8 cellular contexts compared by ENCODE assay signal in the genomic region with DNA sequence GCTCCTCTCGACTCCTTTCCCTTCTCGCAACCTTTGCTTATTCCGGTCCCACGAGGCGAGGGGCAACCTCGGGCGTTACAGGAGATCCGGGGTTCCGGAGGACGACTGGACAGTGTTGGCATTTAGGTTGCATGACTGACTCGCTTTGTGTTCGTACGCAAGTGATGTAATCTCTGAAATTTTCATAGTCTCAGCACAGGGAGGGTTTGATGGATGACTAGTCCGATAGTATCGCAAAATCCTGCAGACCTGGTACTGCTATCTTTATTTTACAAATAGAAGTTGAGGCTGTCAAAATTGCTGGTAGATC. TPM values are rescaled to one million over a fixed set of nuclear protein-coding genes. Genes with fewer than 3 reads are reported as not detected.
DNase-seq lines count a peak whose midpoint lies in the region; ATAC-seq and TF ChIP-seq lines count a peak whose summit lies in the region.

No MANE protein-coding gene starts in this region.

- peak overlapping the region; percentile 73 to 98 (median 96) for H3K27ac Mint-ChIP-seq in CD4-positive, alpha-beta memory T cell

- peaks cover 26 to 52% of the 10 kb centered on the region in 2 donors for H3K36me3 Mint-ChIP-seq in CD4-positive, alpha-beta memory T cell

- H3K27ac ChIP-seq in CD4-positive, alpha-beta memory T cell (ENCODE audit: low read depth, low read length): peak overlapping the region; percentile 79

- peak overlapping the region; percentile 85 for H3K9ac ChIP-seq in endocrine pancreas (ENCODE audit: control insufficient read depth, insufficient read depth, low read length)

- no peaks in the 10 kb centered on the region for H3K9me3 Mint-ChIP-seq in CD4-positive, alpha-beta memory T cell

- H3K4me3 Mint-ChIP-seq in CD4-positive, alpha-beta memory T cell: peak overlapping the region; percentile 72 to 97 (median 93)

- intact Hi-C loops in CD4-positive, alpha-beta memory T cell (cut with micrococcal nuclease): loop anchor here (1.0 to 10.0 kb wide), 10 partner anchors 12 to 1363 kb away; a partner anchor contains a TSS

- H3K27me3 ChIP-seq in CD4-positive, alpha-beta memory T cell (ENCODE audit: insufficient read depth, low read length): no peaks in the 10 kb centered on the region
- H3K27me3 ChIP-seq in endocrine pancreas (ENCODE audit: control insufficient read depth, insufficient read depth, low read length): no peaks in the 10 kb centered on the region
- no peaks in the 10 kb centered on the region for H3K27me3 ChIP-seq in neuron (ENCODE audit: insufficient read depth, low read length)

- no peak for TF ChIP-seq POLR2A in NB4 (IDR thresholded peaks at IDR 0.05; ENCODE audit: extremely low read depth, insufficient read length)

- ATAC-seq in GM18909 (IDR thresholded peaks at IDR 0.05; ENCODE audit: poor library complexity, unreplicated experiment) (no peak), HG02938 (IDR thresholded peaks at IDR 0.05; ENCODE audit: unreplicated experiment) (no peak)

- peaks cover 32% of the 10 kb centered on the region for H3K36me3 ChIP-seq in CD4-positive, alpha-beta memory T cell (ENCODE audit: insufficient read depth, low read length)
- H3K36me3 ChIP-seq in endocrine pancreas (ENCODE audit: control insufficient read depth, insufficient read depth, low read length): peaks cover 4% of the 10 kb centered on the region
- H3K36me3 ChIP-seq in neuron (ENCODE audit: insufficient read depth, low read length): peaks cover 34% of the 10 kb centered on the region

- peaks cover 21 to 63% (median 35%) of the 10 kb centered on the region in 4 donors for H3K4me1 Mint-ChIP-seq in CD4-positive, alpha-beta memory T cell

- POLR2A ChIA-PET in CD4-positive, alpha-beta memory T cell (lab: Charles Lee; ENCODE audit: partially characterized antibody): interaction anchor here (0.6 to 3.2 kb wide), 25 partner anchors 9 to 640 kb away, joined by 3 to 20 read pairs (median 4); a partner anchor contains a TSS

- peaks cover 45% of the 10 kb centered on the region for H3K4me1 ChIP-seq in CD4-positive, alpha-beta memory T cell (ENCODE audit: insufficient read depth, low read length)
- H3K4me1 ChIP-seq in endocrine pancreas (ENCODE audit: control insufficient read depth, insufficient read depth, low read length): peaks cover 6% of the 10 kb centered on the region
- H3K4me1 ChIP-seq in neuron (ENCODE audit: insufficient read depth, low read length): peaks cover 17% of the 10 kb centered on the region

- H3K27me3 Mint-ChIP-seq in CD4-positive, alpha-beta memory T cell: no peaks in the 10 kb centered on the region

- no peaks in the 10 kb centered on the region for H3K9me3 ChIP-seq in CD4-positive, alpha-beta memory T cell (ENCODE audit: control insufficient read depth in 1 of 2, low read length in 2 of 2)
- H3K9me3 ChIP-seq in endocrine pancreas (ENCODE audit: control insufficient read depth, low read length) (no peaks in the 10 kb centered on the region), neuron (ENCODE audit: low read length) (no peaks in the 10 kb centered on the region)

- TF ChIP-seq CTCF in NB4 (IDR thresholded peaks at IDR 0.05; ENCODE audit: low read depth, low read length): no peak

- CTCF ChIA-PET in CD4-positive, alpha-beta memory T cell (lab: Charles Lee; ENCODE audit: partially characterized antibody): interaction anchor here (0.9 to 1.5 kb wide), 2 partner anchors 67 to 334 kb away, joined by 3 read pairs; no protein-coding TSS in a partner anchor

- H3K4me3 ChIP-seq in CD4-positive, alpha-beta memory T cell (ENCODE audit: low read length in 2 of 2): peak overlapping the region; percentile 92 to 93
- peak overlapping the region; percentile 97 for H3K4me3 ChIP-seq in NB4 (ENCODE audit: low read depth, low read length)
- peak overlapping the region; percentile 77 for H3K4me3 ChIP-seq in endocrine pancreas (ENCODE audit: control insufficient read depth, insufficient read depth, low read length)
- peak overlapping the region; percentile 62 for H3K4me3 ChIP-seq in neuron (ENCODE audit: low read length)

- no peak overlapping the region for H2AFZ ChIP-seq in neuron (ENCODE audit: low read depth, low read length)

- DNase-seq in CD4-positive, alpha-beta memory T cell: no peak
- DNase-seq in NB4 (ENCODE audit: low read depth) (no peak), DMS153 treated with DMSO at 0.1 percent for 48 hours (lab: John Stamatoyannopoulos, UW; ENCODE audit: unreplicated experiment) (no peak), DMS153 (lab: John Stamatoyannopoulos, UW) (no peak)

RNA-seq across cellular contexts. Expression of a gene that starts 0.3 kb away (rescaled TPM):
- 10 to 100 TPM; 40.9 to 43.6 TPM for total RNA-seq in CD4-positive, alpha-beta memory T cell
- polyA plus RNA-seq in CD4-positive, alpha-beta memory T cell: 10 to 100 TPM; 20.7 to 32.1 TPM

RNA-seq across cellular contexts. Expression of a gene that starts 0.7 kb away (rescaled TPM):
- total RNA-seq in CD4-positive, alpha-beta memory T cell: 100 to 1,000 TPM; 165 to 170 TPM
- 100 to 1,000 TPM; 273 to 276 TPM for polyA plus RNA-seq in CD4-positive, alpha-beta memory T cell

RNA-seq across cellular contexts. Expression of a gene that starts 21.2 kb away (rescaled TPM):
- 1 to 10 TPM; 2.1 to 2.4 TPM for total RNA-seq in CD4-positive, alpha-beta memory T cell
- polyA plus RNA-seq in CD4-positive, alpha-beta memory T cell: 1 to 10 TPM; 2.6 to 2.7 TPM

RNA-seq across cellular contexts. Expression of a gene that starts 23.9 kb away (rescaled TPM):
- total RNA-seq in CD4-positive, alpha-beta memory T cell: not detected
- not detected for polyA plus RNA-seq in CD4-positive, alpha-beta memory T cell
